In genomic region chr2:183752571-183752970, GRCh38 we compare ENCODE assay signal across 30 cellular contexts.
"Had no signal": no experiment of that assay in that cellular context is flagged by ENCODE, and none has a peak within 500 bp of the region (broad histone marks: within the 10 kb centered on the region; RNA-seq: fewer than 3 reads in every experiment).

No MANE protein-coding gene starts in this region.

- H3K27me3 ChIP-seq: colonic mucosa, foreskin keratinocyte, gastroesophageal sphincter, heart right ventricle, neutrophil, right atrium auricular region, suprapubic skin, transverse colon, upper lobe of right lung, vagina had no signal

- H3K27ac Mint-ChIP-seq: dendritic cell treated with granulocyte-macrophage colony-stimulating factor and Interleukin-4, amounts not matched to agents 40 ng/mL and 50 ng/mL, for 4 days; naive thymus-derived CD8-positive, alpha-beta T cell; nephron progenitor cell; stimulated activated naive CD8-positive, alpha-beta T cell treated with anti-CD3 and anti-CD28 coated beads, Interleukin-15, amount 100 ng/mL, for 72 hours had no signal

- H3K4me1 Mint-ChIP-seq: naive thymus-derived CD8-positive, alpha-beta T cell; nephron progenitor cell; stimulated activated naive CD8-positive, alpha-beta T cell treated with anti-CD3 and anti-CD28 coated beads, Interleukin-15, amount 100 ng/mL, for 72 hours had no signal

- H3K9me3 ChIP-seq: colonic mucosa, gastroesophageal sphincter, left ventricle myocardium inferior, lower lobe of right lung, neutrophil, prostate gland, right atrium auricular region, suprapubic skin, transverse colon, upper lobe of right lung, vagina had no signal

- H3K4me1 ChIP-seq: colonic mucosa, foreskin keratinocyte, gastroesophageal sphincter, heart right ventricle, left ventricle myocardium inferior, lower lobe of right lung, prostate gland, right atrium auricular region, suprapubic skin, transverse colon, upper lobe of right lung, vagina had no signal

- H3K36me3 ChIP-seq: colonic mucosa, gastroesophageal sphincter, heart right ventricle, left ventricle myocardium inferior, lower lobe of right lung, neutrophil, prostate gland, right atrium auricular region, suprapubic skin, transverse colon, upper lobe of right lung, vagina had no signal

- H3K9me3 Mint-ChIP-seq: nephron progenitor cell had no signal

- H3K4me3 ChIP-seq: colonic mucosa, gastroesophageal sphincter, heart right ventricle, left ventricle myocardium inferior, lower lobe of right lung, prostate gland, right atrium auricular region, smooth muscle cell, suprapubic skin, transverse colon, upper lobe of right lung, vagina had no signal

- H3K27me3 Mint-ChIP-seq: dendritic cell treated with granulocyte-macrophage colony-stimulating factor and Interleukin-4, amounts not matched to agents 40 ng/mL and 50 ng/mL, for 4 days; naive thymus-derived CD8-positive, alpha-beta T cell; stimulated activated naive CD8-positive, alpha-beta T cell treated with anti-CD3 and anti-CD28 coated beads, Interleukin-15, amount 100 ng/mL, for 72 hours had no signal

- H3K4me2 ChIP-seq: smooth muscle cell had no signal

- DNase-seq: colonic mucosa; effector memory CD4-positive, alpha-beta T cell; foreskin keratinocyte; glutamatergic neuron; heart right ventricle; hippocampal formation; left cardiac atrium; left ventricle myocardium inferior; lower lobe of right lung; naive thymus-derived CD8-positive, alpha-beta T cell; nephron progenitor cell; stimulated activated CD4-positive, alpha-beta T cell treated with anti-CD3 and anti-CD28 coated beads, Interleukin-12 subunit alpha, Interleukin-12 subunit beta, amount 100 ng/mL, for 4 hours; stimulated activated CD4-positive, alpha-beta T cell treated with anti-CD3 and anti-CD28 coated beads, Interleukin-1b, Interleukin-23, amount 100 ng/mL, for 48 hours; stimulated activated CD4-positive, alpha-beta T cell treated with anti-CD3 and anti-CD28 coated beads, Interleukin-4, amount 100 ng/mL, for 1 hour; stimulated activated CD8-positive, alpha-beta memory T cell treated with anti-CD3 and anti-CD28 coated beads, Interleukin-4, amount 100 ng/mL, for 48 hours; stimulated activated naive CD4-positive, alpha-beta T cell; stimulated activated naive CD8-positive, alpha-beta T cell treated with anti-CD3 and anti-CD28 coated beads, Interleukin-15, amount 100 ng/mL, for 72 hours; transverse colon; upper lobe of right lung had no signal

- FAIRE-seq: endometrium, islet of Langerhans had no signal

- ATAC-seq: foreskin keratinocyte; gastroesophageal sphincter; heart right ventricle; left cardiac atrium; lower lobe of right lung; naive thymus-derived CD8-positive, alpha-beta T cell; sciatic nerve; stimulated activated naive CD8-positive, alpha-beta T cell treated with anti-CD3 and anti-CD28 coated beads, Interleukin-15, amount 100 ng/mL, for 72 hours; upper lobe of right lung had no signal

- H3K27ac ChIP-seq: colonic mucosa, foreskin keratinocyte, gastroesophageal sphincter, heart right ventricle, left ventricle myocardium inferior, lower lobe of right lung, neutrophil, prostate gland, right atrium auricular region, suprapubic skin, transverse colon, upper lobe of right lung, vagina had no signal

- H3K4me3 Mint-ChIP-seq: dendritic cell treated with granulocyte-macrophage colony-stimulating factor and Interleukin-4, amounts not matched to agents 40 ng/mL and 50 ng/mL, for 4 days; naive thymus-derived CD8-positive, alpha-beta T cell; nephron progenitor cell; stimulated activated naive CD8-positive, alpha-beta T cell treated with anti-CD3 and anti-CD28 coated beads, Interleukin-15, amount 100 ng/mL, for 72 hours had no signal
